In the genomic region with DNA sequence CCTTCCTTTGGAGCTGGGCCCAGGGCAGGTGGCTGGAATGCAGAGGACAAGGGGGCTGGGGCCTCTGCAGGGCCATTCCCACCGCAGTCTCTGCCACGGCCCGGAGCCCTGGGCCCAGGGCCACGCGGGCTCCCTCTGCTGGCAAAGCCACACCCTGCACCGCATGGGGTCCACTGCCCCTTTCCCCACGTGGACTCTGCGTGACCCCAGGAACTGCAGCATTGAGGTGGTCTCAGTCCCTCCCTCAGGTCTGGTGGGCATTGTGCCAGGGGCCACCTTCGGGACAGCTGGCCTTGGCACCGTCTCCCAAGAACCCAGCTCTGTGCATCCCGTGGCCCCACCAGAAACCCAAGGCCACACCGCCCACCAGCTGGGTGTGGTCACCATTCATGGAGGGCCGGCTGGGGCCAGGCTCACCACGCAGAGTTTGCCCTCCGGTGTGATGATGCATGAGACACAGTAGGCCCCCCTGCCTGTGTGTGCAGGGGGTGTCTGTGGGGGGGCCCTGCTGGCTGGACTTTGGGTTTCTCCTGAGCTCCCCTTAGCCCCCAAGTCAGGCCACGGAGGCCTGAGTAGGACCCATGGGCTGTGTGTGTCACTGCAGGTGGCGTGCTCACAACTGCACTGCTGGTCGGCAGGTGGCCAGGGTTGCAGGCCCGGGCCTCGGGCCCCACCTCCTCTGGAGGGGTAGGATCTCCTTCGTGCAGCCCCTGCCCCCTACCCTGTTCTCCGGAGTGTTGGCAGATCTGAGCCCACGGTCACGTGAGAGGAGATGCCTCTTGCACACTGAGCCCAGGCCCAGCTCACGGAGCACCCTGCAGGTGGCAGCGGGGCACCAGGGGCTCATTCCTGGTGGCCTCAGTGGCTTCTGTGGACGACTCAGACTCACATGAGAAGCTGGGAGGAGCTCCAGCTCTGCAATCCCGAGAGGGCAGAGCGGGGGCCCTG, we compare ENCODE assay signal across 1 cellular context.
TF ChIP-seq lines count a peak whose summit lies in the region.

No MANE protein-coding gene starts in this region.

TF ChIP-seq in K562, 482 proteins besides CTCF, POLR2A, EP300 and RAD21 (continued from another document and continues in another):
- TF ChIP-seq SIX5 (IDR thresholded peaks at IDR 0.05; ENCODE audit: borderline replicate concordance in 1 of 2, insufficient read depth in 1 of 2, low read depth in 1 of 2, low read length in 2 of 2) (no peak), STAT5B (CRISPR knock-in tag; IDR thresholded peaks at IDR 0.05) (no peak), MIER1 (IDR thresholded peaks at IDR 0.05; ENCODE audit: low read depth) (no peak), RBM15 (IDR thresholded peaks at IDR 0.05; ENCODE audit: insufficient read depth, low read length) (no peak), ARID2 (IDR thresholded peaks at IDR 0.05) (no peak), ZNF444 (CRISPR knock-in tag; IDR thresholded peaks at IDR 0.05) (no peak), JUNB (CRISPR knock-in tag; conservative IDR thresholded peaks at IDR 0.05) (no peak), DDX20 (tag; IDR thresholded peaks at IDR 0.05; ENCODE audit: low read depth) (no peak), SRSF3 (IDR thresholded peaks at IDR 0.05; ENCODE audit: insufficient read depth, low read length) (no peak), DMBX1 (CRISPR knock-in tag; IDR thresholded peaks at IDR 0.05; ENCODE audit: borderline replicate concordance) (no peak), ARHGAP35 (IDR thresholded peaks at IDR 0.05; ENCODE audit: partially characterized antibody) (no peak), ZNF121 (CRISPR knock-in tag; conservative IDR thresholded peaks at IDR 0.05) (no peak), KAT2B (IDR thresholded peaks at IDR 0.05; ENCODE audit: low read depth, low read length) (no peak), HEY1 (CRISPR knock-in tag; IDR thresholded peaks at IDR 0.05; ENCODE audit: borderline replicate concordance) (no peak), ZNF431 (CRISPR knock-in tag; IDR thresholded peaks at IDR 0.05) (no peak), CEBPB (tag; IDR thresholded peaks at IDR 0.05) (no peak), ETV6 (IDR thresholded peaks at IDR 0.05; ENCODE audit: borderline replicate concordance in 1 of 2, low read depth in 2 of 2, low read length in 1 of 2) (no peak), ETV6 (CRISPR knock-in tag; IDR thresholded peaks at IDR 0.05; ENCODE audit: borderline replicate concordance) (no peak), PHF21A (IDR thresholded peaks at IDR 0.05; ENCODE audit: borderline replicate concordance, low read depth) (no peak), TBL1XR1 (IDR thresholded peaks at IDR 0.05; ENCODE audit: low read length in 2 of 2) (no peak), DIDO1 (tag; IDR thresholded peaks at IDR 0.05; ENCODE audit: low read depth) (no peak), THRAP3 (IDR thresholded peaks at IDR 0.05; ENCODE audit: borderline replicate concordance) (no peak), NFIC (IDR thresholded peaks at IDR 0.05) (peak; percentile 60), ZNF668 (CRISPR knock-in tag; IDR thresholded peaks at IDR 0.05) (no peak), FOXJ3 (CRISPR knock-in tag; IDR thresholded peaks at IDR 0.05) (no peak), FOXP1 (CRISPR knock-in tag; IDR thresholded peaks at IDR 0.05) (no peak), RBBP5 (IDR thresholded peaks at IDR 0.05; ENCODE audit: borderline replicate concordance, insufficient read depth, low read length, poor library complexity, severe bottlenecking) (no peak), SNIP1 (IDR thresholded peaks at IDR 0.05; ENCODE audit: low read depth) (no peak; the same call in 1 of the 2 replicates), ZNF239 (CRISPR knock-in tag; IDR thresholded peaks at IDR 0.05) (no peak)
- TF ChIP-seq, protein P1, sequence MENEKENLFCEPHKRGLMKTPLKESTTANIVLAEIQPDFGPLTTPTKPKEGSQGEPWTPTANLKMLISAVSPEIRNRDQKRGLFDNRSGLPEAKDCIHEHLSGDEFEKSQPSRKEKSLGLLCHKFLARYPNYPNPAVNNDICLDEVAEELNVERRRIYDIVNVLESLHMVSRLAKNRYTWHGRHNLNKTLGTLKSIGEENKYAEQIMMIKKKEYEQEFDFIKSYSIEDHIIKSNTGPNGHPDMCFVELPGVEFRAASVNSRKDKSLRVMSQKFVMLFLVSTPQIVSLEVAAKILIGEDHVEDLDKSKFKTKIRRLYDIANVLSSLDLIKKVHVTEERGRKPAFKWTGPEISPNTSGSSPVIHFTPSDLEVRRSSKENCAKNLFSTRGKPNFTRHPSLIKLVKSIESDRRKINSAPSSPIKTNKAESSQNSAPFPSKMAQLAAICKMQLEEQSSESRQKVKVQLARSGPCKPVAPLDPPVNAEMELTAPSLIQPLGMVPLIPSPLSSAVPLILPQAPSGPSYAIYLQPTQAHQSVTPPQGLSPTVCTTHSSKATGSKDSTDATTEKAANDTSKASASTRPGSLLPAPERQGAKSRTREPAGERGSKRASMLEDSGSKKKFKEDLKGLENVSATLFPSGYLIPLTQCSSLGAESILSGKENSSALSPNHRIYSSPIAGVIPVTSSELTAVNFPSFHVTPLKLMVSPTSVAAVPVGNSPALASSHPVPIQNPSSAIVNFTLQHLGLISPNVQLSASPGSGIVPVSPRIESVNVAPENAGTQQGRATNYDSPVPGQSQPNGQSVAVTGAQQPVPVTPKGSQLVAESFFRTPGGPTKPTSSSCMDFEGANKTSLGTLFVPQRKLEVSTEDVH (IDR thresholded peaks at IDR 0.05; ENCODE audit: low read depth, partially characterized antibody): no peak
- TF ChIP-seq, protein P2, sequence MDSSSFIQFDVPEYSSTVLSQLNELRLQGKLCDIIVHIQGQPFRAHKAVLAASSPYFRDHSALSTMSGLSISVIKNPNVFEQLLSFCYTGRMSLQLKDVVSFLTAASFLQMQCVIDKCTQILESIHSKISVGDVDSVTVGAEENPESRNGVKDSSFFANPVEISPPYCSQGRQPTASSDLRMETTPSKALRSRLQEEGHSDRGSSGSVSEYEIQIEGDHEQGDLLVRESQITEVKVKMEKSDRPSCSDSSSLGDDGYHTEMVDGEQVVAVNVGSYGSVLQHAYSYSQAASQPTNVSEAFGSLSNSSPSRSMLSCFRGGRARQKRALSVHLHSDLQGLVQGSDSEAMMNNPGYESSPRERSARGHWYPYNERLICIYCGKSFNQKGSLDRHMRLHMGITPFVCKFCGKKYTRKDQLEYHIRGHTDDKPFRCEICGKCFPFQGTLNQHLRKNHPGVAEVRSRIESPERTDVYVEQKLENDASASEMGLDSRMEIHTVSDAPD (CRISPR knock-in tag; IDR thresholded peaks at IDR 0.05): no peak
- TF ChIP-seq, protein P3, sequence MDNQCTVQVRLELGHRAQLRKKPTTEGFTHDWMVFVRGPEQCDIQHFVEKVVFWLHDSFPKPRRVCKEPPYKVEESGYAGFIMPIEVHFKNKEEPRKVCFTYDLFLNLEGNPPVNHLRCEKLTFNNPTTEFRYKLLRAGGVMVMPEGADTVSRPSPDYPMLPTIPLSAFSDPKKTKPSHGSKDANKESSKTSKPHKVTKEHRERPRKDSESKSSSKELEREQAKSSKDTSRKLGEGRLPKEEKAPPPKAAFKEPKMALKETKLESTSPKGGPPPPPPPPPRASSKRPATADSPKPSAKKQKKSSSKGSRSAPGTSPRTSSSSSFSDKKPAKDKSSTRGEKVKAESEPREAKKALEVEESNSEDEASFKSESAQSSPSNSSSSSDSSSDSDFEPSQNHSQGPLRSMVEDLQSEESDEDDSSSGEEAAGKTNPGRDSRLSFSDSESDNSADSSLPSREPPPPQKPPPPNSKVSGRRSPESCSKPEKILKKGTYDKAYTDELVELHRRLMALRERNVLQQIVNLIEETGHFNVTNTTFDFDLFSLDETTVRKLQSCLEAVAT (IDR thresholded peaks at IDR 0.05): no peak
- TF ChIP-seq, protein P4, sequence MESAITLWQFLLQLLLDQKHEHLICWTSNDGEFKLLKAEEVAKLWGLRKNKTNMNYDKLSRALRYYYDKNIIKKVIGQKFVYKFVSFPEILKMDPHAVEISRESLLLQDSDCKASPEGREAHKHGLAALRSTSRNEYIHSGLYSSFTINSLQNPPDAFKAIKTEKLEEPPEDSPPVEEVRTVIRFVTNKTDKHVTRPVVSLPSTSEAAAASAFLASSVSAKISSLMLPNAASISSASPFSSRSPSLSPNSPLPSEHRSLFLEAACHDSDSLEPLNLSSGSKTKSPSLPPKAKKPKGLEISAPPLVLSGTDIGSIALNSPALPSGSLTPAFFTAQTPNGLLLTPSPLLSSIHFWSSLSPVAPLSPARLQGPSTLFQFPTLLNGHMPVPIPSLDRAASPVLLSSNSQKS (CRISPR knock-in tag; IDR thresholded peaks at IDR 0.05): no peak
- TF ChIP-seq, protein P5, sequence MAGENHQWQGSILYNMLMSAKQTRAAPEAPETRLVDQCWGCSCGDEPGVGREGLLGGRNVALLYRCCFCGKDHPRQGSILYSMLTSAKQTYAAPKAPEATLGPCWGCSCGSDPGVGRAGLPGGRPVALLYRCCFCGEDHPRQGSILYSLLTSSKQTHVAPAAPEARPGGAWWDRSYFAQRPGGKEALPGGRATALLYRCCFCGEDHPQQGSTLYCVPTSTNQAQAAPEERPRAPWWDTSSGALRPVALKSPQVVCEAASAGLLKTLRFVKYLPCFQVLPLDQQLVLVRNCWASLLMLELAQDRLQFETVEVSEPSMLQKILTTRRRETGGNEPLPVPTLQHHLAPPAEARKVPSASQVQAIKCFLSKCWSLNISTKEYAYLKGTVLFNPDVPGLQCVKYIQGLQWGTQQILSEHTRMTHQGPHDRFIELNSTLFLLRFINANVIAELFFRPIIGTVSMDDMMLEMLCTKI (IDR thresholded peaks at IDR 0.05; ENCODE audit: partially characterized antibody): no peak
- TF ChIP-seq, protein P6, sequence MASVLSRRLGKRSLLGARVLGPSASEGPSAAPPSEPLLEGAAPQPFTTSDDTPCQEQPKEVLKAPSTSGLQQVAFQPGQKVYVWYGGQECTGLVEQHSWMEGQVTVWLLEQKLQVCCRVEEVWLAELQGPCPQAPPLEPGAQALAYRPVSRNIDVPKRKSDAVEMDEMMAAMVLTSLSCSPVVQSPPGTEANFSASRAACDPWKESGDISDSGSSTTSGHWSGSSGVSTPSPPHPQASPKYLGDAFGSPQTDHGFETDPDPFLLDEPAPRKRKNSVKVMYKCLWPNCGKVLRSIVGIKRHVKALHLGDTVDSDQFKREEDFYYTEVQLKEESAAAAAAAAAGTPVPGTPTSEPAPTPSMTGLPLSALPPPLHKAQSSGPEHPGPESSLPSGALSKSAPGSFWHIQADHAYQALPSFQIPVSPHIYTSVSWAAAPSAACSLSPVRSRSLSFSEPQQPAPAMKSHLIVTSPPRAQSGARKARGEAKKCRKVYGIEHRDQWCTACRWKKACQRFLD (CRISPR knock-in tag; IDR thresholded peaks at IDR 0.05): no peak
- TF ChIP-seq, protein P7, sequence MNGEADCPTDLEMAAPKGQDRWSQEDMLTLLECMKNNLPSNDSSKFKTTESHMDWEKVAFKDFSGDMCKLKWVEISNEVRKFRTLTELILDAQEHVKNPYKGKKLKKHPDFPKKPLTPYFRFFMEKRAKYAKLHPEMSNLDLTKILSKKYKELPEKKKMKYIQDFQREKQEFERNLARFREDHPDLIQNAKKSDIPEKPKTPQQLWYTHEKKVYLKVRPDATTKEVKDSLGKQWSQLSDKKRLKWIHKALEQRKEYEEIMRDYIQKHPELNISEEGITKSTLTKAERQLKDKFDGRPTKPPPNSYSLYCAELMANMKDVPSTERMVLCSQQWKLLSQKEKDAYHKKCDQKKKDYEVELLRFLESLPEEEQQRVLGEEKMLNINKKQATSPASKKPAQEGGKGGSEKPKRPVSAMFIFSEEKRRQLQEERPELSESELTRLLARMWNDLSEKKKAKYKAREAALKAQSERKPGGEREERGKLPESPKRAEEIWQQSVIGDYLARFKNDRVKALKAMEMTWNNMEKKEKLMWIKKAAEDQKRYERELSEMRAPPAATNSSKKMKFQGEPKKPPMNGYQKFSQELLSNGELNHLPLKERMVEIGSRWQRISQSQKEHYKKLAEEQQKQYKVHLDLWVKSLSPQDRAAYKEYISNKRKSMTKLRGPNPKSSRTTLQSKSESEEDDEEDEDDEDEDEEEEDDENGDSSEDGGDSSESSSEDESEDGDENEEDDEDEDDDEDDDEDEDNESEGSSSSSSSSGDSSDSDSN (IDR thresholded peaks at IDR 0.05; ENCODE audit: borderline replicate concordance in 1 of 2, low read depth in 2 of 2, low read length in 2 of 2): peak in 1 of 2 experiments; percentile 30; a peak in 1 of 4 replicates
- TF ChIP-seq, protein P8, sequence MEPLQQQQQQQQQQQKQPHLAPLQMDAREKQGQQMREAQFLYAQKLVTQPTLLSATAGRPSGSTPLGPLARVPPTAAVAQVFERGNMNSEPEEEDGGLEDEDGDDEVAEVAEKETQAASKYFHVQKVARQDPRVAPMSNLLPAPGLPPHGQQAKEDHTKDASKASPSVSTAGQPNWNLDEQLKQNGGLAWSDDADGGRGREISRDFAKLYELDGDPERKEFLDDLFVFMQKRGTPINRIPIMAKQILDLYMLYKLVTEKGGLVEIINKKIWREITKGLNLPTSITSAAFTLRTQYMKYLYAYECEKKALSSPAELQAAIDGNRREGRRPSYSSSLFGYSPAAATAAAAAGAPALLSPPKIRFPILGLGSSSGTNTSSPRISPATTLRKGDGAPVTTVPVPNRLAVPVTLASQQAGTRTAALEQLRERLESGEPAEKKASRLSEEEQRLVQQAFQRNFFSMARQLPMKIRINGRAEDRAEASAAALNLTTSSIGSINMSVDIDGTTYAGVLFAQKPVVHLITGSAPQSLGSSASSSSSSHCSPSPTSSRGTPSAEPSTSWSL (CRISPR knock-in tag; IDR thresholded peaks at IDR 0.05; ENCODE audit: borderline replicate concordance): no peak
- TF ChIP-seq, protein P9, sequence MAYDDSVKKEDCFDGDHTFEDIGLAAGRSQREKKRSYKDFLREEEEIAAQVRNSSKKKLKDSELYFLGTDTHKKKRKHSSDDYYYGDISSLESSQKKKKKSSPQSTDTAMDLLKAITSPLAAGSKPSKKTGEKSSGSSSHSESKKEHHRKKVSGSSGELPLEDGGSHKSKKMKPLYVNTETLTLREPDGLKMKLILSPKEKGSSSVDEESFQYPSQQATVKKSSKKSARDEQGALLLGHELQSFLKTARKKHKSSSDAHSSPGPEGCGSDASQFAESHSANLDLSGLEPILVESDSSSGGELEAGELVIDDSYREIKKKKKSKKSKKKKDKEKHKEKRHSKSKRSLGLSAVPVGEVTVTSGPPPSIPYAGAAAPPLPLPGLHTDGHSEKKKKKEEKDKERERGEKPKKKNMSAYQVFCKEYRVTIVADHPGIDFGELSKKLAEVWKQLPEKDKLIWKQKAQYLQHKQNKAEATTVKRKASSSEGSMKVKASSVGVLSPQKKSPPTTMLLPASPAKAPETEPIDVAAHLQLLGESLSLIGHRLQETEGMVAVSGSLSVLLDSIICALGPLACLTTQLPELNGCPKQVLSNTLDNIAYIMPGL (CRISPR knock-in tag; IDR thresholded peaks at IDR 0.05): no peak; the same call in 1 of the 2 replicates
- TF ChIP-seq, protein P10, sequence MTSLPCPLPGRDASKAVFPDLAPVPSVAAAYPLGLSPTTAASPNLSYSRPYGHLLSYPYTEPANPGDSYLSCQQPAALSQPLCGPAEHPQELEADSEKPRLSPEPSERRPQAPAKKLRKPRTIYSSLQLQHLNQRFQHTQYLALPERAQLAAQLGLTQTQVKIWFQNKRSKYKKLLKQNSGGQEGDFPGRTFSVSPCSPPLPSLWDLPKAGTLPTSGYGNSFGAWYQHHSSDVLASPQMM (CRISPR knock-in tag; IDR thresholded peaks at IDR 0.05): no peak
- TF ChIP-seq, protein P11, sequence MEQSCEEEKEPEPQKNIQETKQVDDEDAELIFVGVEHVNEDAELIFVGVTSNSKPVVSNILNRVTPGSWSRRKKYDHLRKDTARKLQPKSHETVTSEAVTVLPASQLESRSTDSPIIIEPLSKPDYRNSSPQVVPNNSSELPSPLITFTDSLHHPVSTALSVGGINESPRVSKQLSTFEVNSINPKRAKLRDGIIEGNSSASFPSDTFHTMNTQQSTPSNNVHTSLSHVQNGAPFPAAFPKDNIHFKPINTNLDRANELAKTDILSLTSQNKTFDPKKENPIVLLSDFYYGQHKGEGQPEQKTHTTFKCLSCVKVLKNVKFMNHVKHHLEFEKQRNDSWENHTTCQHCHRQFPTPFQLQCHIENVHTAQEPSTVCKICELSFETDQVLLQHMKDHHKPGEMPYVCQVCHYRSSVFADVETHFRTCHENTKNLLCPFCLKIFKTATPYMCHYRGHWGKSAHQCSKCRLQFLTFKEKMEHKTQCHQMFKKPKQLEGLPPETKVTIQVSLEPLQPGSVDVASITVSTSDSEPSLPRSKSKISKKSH (CRISPR knock-in tag; IDR thresholded peaks at IDR 0.05): no peak
